Comparison of ENCODE assay signal across 9 cellular contexts in the genomic region with DNA sequence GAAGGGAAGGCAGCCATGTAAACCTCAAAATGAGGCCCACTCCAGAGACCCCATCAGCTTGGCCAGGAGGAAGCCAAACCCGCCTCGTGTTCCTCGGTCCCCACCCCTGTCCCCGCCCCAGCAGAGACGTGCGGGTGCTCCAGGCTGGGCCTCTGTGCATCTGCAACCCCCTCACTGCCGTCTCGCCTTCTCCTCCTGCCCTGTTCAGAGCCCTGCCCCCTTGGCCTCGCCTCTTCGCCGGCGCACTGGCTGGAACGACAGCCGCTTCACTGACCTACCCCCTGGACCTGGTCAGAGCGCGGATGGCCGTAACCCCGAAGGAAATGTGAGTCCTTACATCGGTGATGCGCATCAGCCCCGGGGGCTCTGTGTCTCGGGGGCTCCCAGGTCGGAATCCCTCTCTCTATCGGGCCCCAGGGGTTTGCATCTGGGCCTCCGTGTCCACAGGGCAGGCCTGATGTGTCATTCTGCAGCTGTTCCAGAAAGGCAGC. TPM values are rescaled to one million over a fixed set of nuclear protein-coding genes. Genes with fewer than 3 reads are reported as not detected.
A peak's percentile ranks its signal among the peaks of the same experiment; 100 is the strongest.
DNase-seq lines count a peak whose midpoint lies in the region; ATAC-seq, FAIRE-seq and TF ChIP-seq lines count a peak whose summit lies in the region.
"Had no signal": no experiment of that assay in that cellular context is flagged by ENCODE, and none has a peak within 500 bp of the region (broad histone marks: within the 10 kb centered on the region; RNA-seq: fewer than 3 reads in every experiment).

No MANE protein-coding gene starts in this region.

- H2AFZ ChIP-seq in GM12878 (ENCODE audit: control insufficient read depth, low read depth, low read length): no peak overlapping the region

- H3K79me2 ChIP-seq in GM12878 (ENCODE audit: control insufficient read depth, insufficient read depth, low read length): no peaks in the 10 kb centered on the region

- H3K9me3 ChIP-seq in GM12878 (replicated peaks; ENCODE audit: control insufficient read depth, insufficient read depth, low read length) (no peaks in the 10 kb centered on the region), pancreas (no peaks in the 10 kb centered on the region)

- in situ Hi-C loops in GM12878 (cut with MboI): no loop called here

- TF ChIP-seq EP300 in GM12878 (IDR thresholded peaks at IDR 0.05; ENCODE audit: borderline replicate concordance in 1 of 2, control insufficient read depth in 1 of 2, low read depth in 2 of 2, low read length in 2 of 2): no peak

- no peaks in the 10 kb centered on the region for H3K4me1 ChIP-seq in GM12878 (ENCODE audit: control insufficient read depth, insufficient read depth, low read length)
- no peaks in the 10 kb centered on the region for H3K4me1 ChIP-seq in pancreas

- intact Hi-C loops in GM12878 (cut with micrococcal nuclease; ENCODE audit: unreplicated experiment) (no loop called here), left ventricle myocardium superior (cut with micrococcal nuclease) (loop anchor here (10.0 kb wide), 1 partner anchor 51 kb away; no protein-coding TSS in a partner anchor), pancreas (cut with DNase I) (no loop called here)

- CTCF ChIA-PET in GM12878 (lab: Yijun Ruan, JAX): interaction anchor here (1.0 kb wide), 1 partner anchor 68 kb away, joined by 3 read pairs; no protein-coding TSS in a partner anchor

- H3K27me3 ChIP-seq in GM12878 (replicated peaks in 1 of 2; ENCODE audit: control insufficient read depth in 2 of 2, insufficient read depth in 2 of 2, low read length in 1 of 2) (no peaks in the 10 kb centered on the region), pancreas (no peaks in the 10 kb centered on the region)

- WGBS in GM12878 (ENCODE audit: insufficient coverage, insufficient replicate concordance, low lambda C conversion rate, missing lambda C conversion rate): 94% methylated on average over 23 of the region's 25 CpGs
- WGBS in pancreas, 2 donors: 77 to 79% methylated on average over 25 of the region's 25 CpGs

- no peak for TF ChIP-seq RAD21 in GM12878 (IDR thresholded peaks at IDR 0.05; ENCODE audit: insufficient read depth, low read depth, low read length)

- BruUV-seq in GM12878 (replicated peaks; lab: Mats Ljungman, UMichigan): no TSS peak

- POLR2A ChIA-PET in GM12878 (lab: Charles Lee): no interaction called here

- H3K27ac ChIP-seq in GM12878 (ENCODE audit: control insufficient read depth, insufficient read depth) (no peak overlapping the region), pancreas (no peak overlapping the region)

- DNase-seq in DMS53 treated with DMSO at 0.1 percent for 48 hours (lab: John Stamatoyannopoulos, UW; ENCODE audit: unreplicated experiment): peak; percentile 25
- DNase-seq in GM12878 (ENCODE audit: low read depth, low spot score): no peak
- DNase-seq in left ventricle myocardium superior: peak; percentile 54
- no peak for DNase-seq in pancreas
- DNase-seq in NAMALWA (ENCODE audit: low spot score): no peak
- no peak for DNase-seq in NCI-H1436 (lab: John Stamatoyannopoulos, UW)
- DNase-seq in NCI-H1436 treated with DMSO at 0.1 percent for 48 hours (lab: John Stamatoyannopoulos, UW): no peak
- DNase-seq: activated effector memory CD4-positive, alpha-beta T cell treated with anti-CD3 and anti-CD28 coated beads, Interleukin-2, amount 50 U/mL, for 16 hours had no signal

- SMC1A ChIA-PET in GM12878 (lab: Charles Lee; ENCODE audit: uncharacterized antibody, unreplicated experiment): interaction anchor here (1.4 kb wide), 1 partner anchor 9 kb away, joined by 4 read pairs; no protein-coding TSS in a partner anchor

- TF ChIP-seq POLR2A in GM12878 (IDR thresholded peaks at IDR 0.05; ENCODE audit: low read depth, low read length): no peak

- H3K36me3 ChIP-seq in GM12878 (ENCODE audit: control insufficient read depth in 2 of 2, insufficient read depth in 2 of 2, low read length in 1 of 2) (peaks cover 0 to 4% of the 10 kb centered on the region in 2 experiments; a peak in 1 of 4 replicates), pancreas (no peaks in the 10 kb centered on the region)

- TF ChIP-seq CTCF in GM12878 (IDR thresholded peaks at IDR 0.05 in 2 of 3, conservative IDR thresholded peaks at IDR 0.05 in 1 of 3; ENCODE audit: control insufficient read depth in 2 of 3, extremely low read depth in 1 of 3, insufficient read depth in 1 of 3, low read depth in 3 of 3, low read length in 3 of 3): no peak
- no peak for TF ChIP-seq CTCF in pancreas (IDR thresholded peaks at IDR 0.05)

- ATAC-seq in GM12878 (0 out of 3 replicates have a peak, but pooled peaks have one; percentile 8), left ventricle myocardium superior (peak; percentile 54), pancreas (peak in 3 of 4 donors; percentile 10 to 39 (median 38)), HG03521 (IDR thresholded peaks at IDR 0.05; ENCODE audit: unreplicated experiment) (no peak)

- RAD21 ChIA-PET in GM12878 (lab: Charles Lee; ENCODE audit: unreplicated experiment): interaction anchor here (0.6 to 1.2 kb wide), 2 partner anchors 35 to 69 kb away, joined by 3 to 4 read pairs; no protein-coding TSS in a partner anchor

- H4K20me1 ChIP-seq in GM12878 (ENCODE audit: control insufficient read depth, insufficient read depth): no peaks in the 10 kb centered on the region

- no peak for FAIRE-seq in GM12878 (lab: Jason Lieb, UNC)
- no peak for FAIRE-seq in pancreas (lab: Jason Lieb, UNC)

- H3K4me3 ChIP-seq in GM12878 (no peak overlapping the region), pancreas (peak overlapping the region in 2 of 4 donors; percentile 10 to 20)

- H3K9ac ChIP-seq in GM12878 (ENCODE audit: control insufficient read depth, insufficient read depth, low read length): no peak overlapping the region

- no peak overlapping the region for H3K4me2 ChIP-seq in GM12878 (ENCODE audit: control insufficient read depth, insufficient read depth)

TF ChIP-seq in GM12878, 131 proteins besides CTCF, POLR2A, EP300 and RAD21 (continues in another document):
- TF ChIP-seq JUNB (IDR thresholded peaks at IDR 0.05): no peak
- TF ChIP-seq SP1 (IDR thresholded peaks at IDR 0.05; ENCODE audit: low read depth, low read length): no peak
- TF ChIP-seq, protein P1, sequence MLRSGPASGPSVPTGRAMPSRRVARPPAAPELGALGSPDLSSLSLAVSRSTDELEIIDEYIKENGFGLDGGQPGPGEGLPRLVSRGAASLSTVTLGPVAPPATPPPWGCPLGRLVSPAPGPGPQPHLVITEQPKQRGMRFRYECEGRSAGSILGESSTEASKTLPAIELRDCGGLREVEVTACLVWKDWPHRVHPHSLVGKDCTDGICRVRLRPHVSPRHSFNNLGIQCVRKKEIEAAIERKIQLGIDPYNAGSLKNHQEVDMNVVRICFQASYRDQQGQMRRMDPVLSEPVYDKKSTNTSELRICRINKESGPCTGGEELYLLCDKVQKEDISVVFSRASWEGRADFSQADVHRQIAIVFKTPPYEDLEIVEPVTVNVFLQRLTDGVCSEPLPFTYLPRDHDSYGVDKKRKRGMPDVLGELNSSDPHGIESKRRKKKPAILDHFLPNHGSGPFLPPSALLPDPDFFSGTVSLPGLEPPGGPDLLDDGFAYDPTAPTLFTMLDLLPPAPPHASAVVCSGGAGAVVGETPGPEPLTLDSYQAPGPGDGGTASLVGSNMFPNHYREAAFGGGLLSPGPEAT (IDR thresholded peaks at IDR 0.05; ENCODE audit: low read depth): no peak

RNA-seq across cellular contexts. Expression of a gene that starts 32.2 kb away (rescaled TPM):
- 46.2 and 47.6 TPM in 2 replicates for total RNA-seq in GM12878 (2013; cell fraction: nucleolus; rRNA removed)
- total RNA-seq in GM12878 (2014; rRNA removed) (27.6 and 32.1 TPM in 2 replicates), GM12878 (2014; rRNA removed; fragmentation: Illumina TruSeq; extraction: Trizol) (8.4 and 9.1 TPM in 2 replicates), GM12878 (2021) (27.7 and 28.3 TPM in 2 replicates), left ventricle myocardium superior (24.7 TPM), pancreas (10 to 100 TPM; 10.5 to 14.6 (median 11.7) TPM)
- 5.5 TPM for polyA plus RNA-seq in GM12878 (2011; ENCODE audit: low read depth)
- polyA plus RNA-seq in GM12878 (2011; rRNA removed) (5.7 and 16.4 TPM in 2 replicates), GM12878 (2014; fragmentation: Illumina TruSeq; extraction: Trizol) (0.79 and 7.3 TPM in 2 replicates), GM12878 (2014; fragmentation: Nextera tagmentation; extraction: Ambion mirVana) (1 to 10 TPM; 1.1 to 2.0 TPM), GM12878 (2014; rRNA removed) (37.1 and 43.9 TPM in 2 replicates), GM12878 (2016; fragmentation: Nextera tagmentation; extraction: Ambion mirVana) (10 to 100 TPM; 21.6 to 24.6 TPM), pancreas (10 to 100 TPM; 35.2 to 35.6 TPM)
- 27.9 and 35.4 TPM in 2 replicates for polyA plus RNA-seq in GM12878 (2011; cell fraction: cytosol; rRNA removed)
- 115 and 130 TPM in 2 replicates for polyA plus RNA-seq in GM12878 (2011; cell fraction: nucleus; rRNA removed)
- polyA plus RNA-seq in GM12878 (2012): 13.5 and 16.7 TPM in 2 replicates
- 35.9 and 41.4 TPM in 2 replicates for polyA minus RNA-seq in GM12878 (2011; rRNA and poly(A)+ RNA removed)
- polyA minus RNA-seq in GM12878 (2011; cell fraction: cytosol; rRNA and poly(A)+ RNA removed): 16.3 and 17.4 TPM in 2 replicates
- 31.8 and 53.4 TPM in 2 replicates for polyA minus RNA-seq in GM12878 (2011; cell fraction: nucleus; rRNA and poly(A)+ RNA removed)

RNA-seq across cellular contexts. Expression of a gene that starts 42.3 kb away (rescaled TPM):
- 12.8 and 17.0 TPM in 2 replicates for total RNA-seq in GM12878 (2013; cell fraction: nucleolus; rRNA removed)
- 8.0 and 10.4 TPM in 2 replicates for total RNA-seq in GM12878 (2014; rRNA removed)
- 5.2 and 7.0 TPM in 2 replicates for total RNA-seq in GM12878 (2014; rRNA removed; fragmentation: Illumina TruSeq; extraction: Trizol)
- 17.0 and 17.2 TPM in 2 replicates for total RNA-seq in GM12878 (2021)
- 8.4 TPM for polyA plus RNA-seq in GM12878 (2011; ENCODE audit: low read depth)
- 3.6 and 5.9 TPM in 2 replicates for polyA plus RNA-seq in GM12878 (2011; rRNA removed)
- 7.4 and 10.1 TPM in 2 replicates for polyA plus RNA-seq in GM12878 (2011; cell fraction: cytosol; rRNA removed)
- 18.8 and 20.1 TPM in 2 replicates for polyA plus RNA-seq in GM12878 (2011; cell fraction: nucleus; rRNA removed)
- 16.6 and 17.5 TPM in 2 replicates for polyA plus RNA-seq in GM12878 (2012)
- 4.2 and 8.8 TPM in 2 replicates for polyA plus RNA-seq in GM12878 (2014; fragmentation: Illumina TruSeq; extraction: Trizol)
- 1 to 10 TPM in 1 of 2 experiments, under 1 TPM in 1; 0.24 to 1.5 TPM for polyA plus RNA-seq in GM12878 (2014; fragmentation: Nextera tagmentation; extraction: Ambion mirVana)
- polyA plus RNA-seq in GM12878 (2014; rRNA removed): 14.5 and 18.0 TPM in 2 replicates
- polyA plus RNA-seq in GM12878 (2016; fragmentation: Nextera tagmentation; extraction: Ambion mirVana): 10 to 100 TPM; 17.4 to 19.2 TPM
- polyA minus RNA-seq in GM12878 (2011; rRNA and poly(A)+ RNA removed): 5.5 and 8.1 TPM in 2 replicates
- 4.8 and 10.7 TPM in 2 replicates for polyA minus RNA-seq in GM12878 (2011; cell fraction: cytosol; rRNA and poly(A)+ RNA removed)
- polyA minus RNA-seq in GM12878 (2011; cell fraction: nucleus; rRNA and poly(A)+ RNA removed): 4.1 and 5.5 TPM in 2 replicates
- total RNA-seq in left ventricle myocardium superior: 29.5 TPM
- 1 to 10 TPM; 3.9 to 8.6 (median 5.7) TPM for total RNA-seq in pancreas
- polyA plus RNA-seq in pancreas: 1 to 10 TPM; 7.4 to 8.7 TPM

Comparison
In these comparisons a context has a peak if more than half of its experiments do, and no peak if none do; other contexts are left out.
1. DNase-seq: peak in DMS53 treated with DMSO at 0.1 percent for 48 hours (single experiment) and left ventricle myocardium superior (single experiment); none in GM12878 (single experiment), pancreas (0 of 6), NAMALWA (single experiment), NCI-H1436 (single experiment) and NCI-H1436 treated with DMSO at 0.1 percent for 48 hours (single experiment).